ENCODE assay signal across 8 cellular contexts in the genomic region with DNA sequence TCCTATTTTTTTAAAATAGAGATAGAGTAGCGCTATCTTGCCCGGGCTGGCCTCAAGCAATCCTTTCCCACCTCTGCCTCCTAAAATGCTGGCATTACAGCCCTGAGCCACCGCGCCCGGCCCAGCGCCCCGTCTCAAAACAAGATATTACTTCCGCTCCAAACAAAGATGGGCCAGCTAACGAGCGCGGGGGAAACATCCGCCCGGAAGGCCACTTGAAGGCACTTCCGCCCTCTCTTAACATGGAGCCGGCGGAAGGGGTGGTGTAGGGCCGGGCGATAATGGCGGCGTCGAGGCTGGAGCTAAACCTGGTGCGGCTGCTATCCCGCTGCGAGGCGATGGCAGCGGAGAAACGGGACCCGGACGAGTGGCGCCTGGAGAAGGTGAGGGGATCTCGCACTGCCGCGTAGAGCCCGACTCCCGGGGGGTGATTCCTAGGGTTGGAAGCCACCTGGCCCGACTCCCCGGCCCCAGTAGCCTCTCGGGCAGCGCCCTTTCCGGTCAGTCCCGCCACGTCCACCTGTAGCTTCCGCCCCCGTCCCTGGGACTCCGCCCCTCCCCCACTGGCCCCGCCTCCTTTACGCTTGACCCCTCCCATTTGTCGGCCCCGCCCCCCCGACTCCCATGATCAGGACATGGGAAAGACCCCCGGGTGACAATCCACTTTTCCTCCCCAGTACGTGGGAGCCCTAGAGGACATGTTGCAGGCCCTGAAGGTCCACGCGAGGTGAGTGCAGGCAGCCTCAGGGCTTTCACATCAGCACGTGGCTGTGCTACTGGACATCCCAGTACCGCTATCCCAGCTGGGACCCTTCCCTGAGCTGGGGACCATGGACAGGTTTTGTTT. TPM values are rescaled to one million over a fixed set of nuclear protein-coding genes. Genes with fewer than 3 reads are reported as not detected.
DNase-seq lines count a peak whose midpoint lies in the region; ATAC-seq and TF ChIP-seq lines count a peak whose summit lies in the region.

A gene with protein sequence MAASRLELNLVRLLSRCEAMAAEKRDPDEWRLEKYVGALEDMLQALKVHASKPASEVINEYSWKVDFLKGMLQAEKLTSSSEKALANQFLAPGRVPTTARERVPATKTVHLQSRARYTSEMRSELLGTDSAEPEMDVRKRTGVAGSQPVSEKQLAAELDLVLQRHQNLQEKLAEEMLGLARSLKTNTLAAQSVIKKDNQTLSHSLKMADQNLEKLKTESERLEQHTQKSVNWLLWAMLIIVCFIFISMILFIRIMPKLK (plus strand): TSS at position 233 of the 847 bp plus-strand sequence. CDS start 49 bp downstream, at position 282.

- H3K27ac ChIP-seq in RWPE2 (ENCODE audit: poor library complexity, severe bottlenecking), result peak within 1 kb of the TSS; percentile 80

- intact Hi-C loops in activated T-helper 2 cell treated with anti-CD3 and anti-CD28 coated beads, Interferon-gamma antibody, Interleukin-2, Interleukin-4, amounts not matched to agents 10 μg/mL and 5 μg/mL and 100 μg/mL, durations not matched to agents 14 hours and 24 hours and 36 hours (cut with micrococcal nuclease), result loop anchor here (1.0 kb wide), 2 partner anchors 11 to 90 kb away; partner anchors contain the start of gene OCEL1
- intact Hi-C loops in natural killer cell (cut with micrococcal nuclease), result loop anchor here (1.0 kb wide), 1 partner anchor 11 kb away; the partner anchor contains the start of gene OCEL1

- ATAC-seq in GM21723 (IDR thresholded peaks at IDR 0.05; ENCODE audit: unreplicated experiment) (peak; percentile 72), RWPE2 (ENCODE audit: low read depth) (peak; percentile 94), natural killer cell (peak; percentile 96 to 97 (median 96))

- peaks cover 5% of the 10 kb centered on the region for H3K4me1 Mint-ChIP-seq in activated T-helper 2 cell treated with anti-CD3 and anti-CD28 coated beads, Interferon-gamma antibody, Interleukin-2, Interleukin-4, amounts not matched to agents 10 μg/mL and 5 μg/mL and 100 μg/mL, durations not matched to agents 14 hours and 24 hours and 36 hours (ENCODE audit: low read depth)
- peaks cover 8 to 18% of the 10 kb centered on the region in 2 donors for H3K4me1 Mint-ChIP-seq in natural killer cell

- peak within 1 kb of the TSS; percentile 96 for H3K27ac Mint-ChIP-seq in activated T-helper 2 cell treated with anti-CD3 and anti-CD28 coated beads, Interferon-gamma antibody, Interleukin-2, Interleukin-4, amounts not matched to agents 10 μg/mL and 5 μg/mL and 100 μg/mL, durations not matched to agents 14 hours and 24 hours and 36 hours
- H3K27ac Mint-ChIP-seq in natural killer cell, result peak within 1 kb of the TSS; percentile 92 to 96

- H3K4me1 ChIP-seq in RWPE2 (ENCODE audit: insufficient read depth, poor library complexity, severe bottlenecking), result peaks cover 3% of the 10 kb centered on the region

- no peak for TF ChIP-seq CTCF in RWPE2 (IDR thresholded peaks at IDR 0.05; ENCODE audit: poor library complexity, severe bottlenecking)
- no peak for TF ChIP-seq CTCF in natural killer cell (IDR thresholded peaks at IDR 0.05)

- H3K36me3 Mint-ChIP-seq in activated T-helper 2 cell treated with anti-CD3 and anti-CD28 coated beads, Interferon-gamma antibody, Interleukin-2, Interleukin-4, amounts not matched to agents 10 μg/mL and 5 μg/mL and 100 μg/mL, durations not matched to agents 14 hours and 24 hours and 36 hours (ENCODE audit: low read depth), result peaks cover 55% of the 10 kb centered on the region
- no peaks in the 10 kb centered on the region for H3K36me3 Mint-ChIP-seq in natural killer cell

- H3K27me3 Mint-ChIP-seq in activated T-helper 2 cell treated with anti-CD3 and anti-CD28 coated beads, Interferon-gamma antibody, Interleukin-2, Interleukin-4, amounts not matched to agents 10 μg/mL and 5 μg/mL and 100 μg/mL, durations not matched to agents 14 hours and 24 hours and 36 hours (ENCODE audit: low read depth), result no peaks in the 10 kb centered on the region
- H3K27me3 Mint-ChIP-seq in natural killer cell (ENCODE audit: low read depth in 2 of 2), result no peaks in the 10 kb centered on the region

- DNase-seq in DMS 273 treated with DMSO at 0.1 percent for 48 hours (lab: John Stamatoyannopoulos, UW) (peak; percentile 80), LoVo (ENCODE audit: low spot score) (peak; percentile 93), RWPE2 (ENCODE audit: low spot score) (peak; percentile 91), fibroblast of peridontal ligament (ENCODE audit: extremely low read depth) (peak; percentile 88), natural killer cell (peak; percentile 81)
- peak; percentile 84 for DNase-seq in activated T-helper 2 cell treated with anti-CD3 and anti-CD28 coated beads, Interferon-gamma antibody, Interleukin-2, Interleukin-4, amounts not matched to agents 10 μg/mL and 5 μg/mL and 100 μg/mL, durations not matched to agents 14 hours and 24 hours and 36 hours (ENCODE audit: low spot score)
- peak; percentile 84 for DNase-seq in stimulated activated naive CD4-positive, alpha-beta T cell treated with Interleukin-2 at 50 U/mL for 16 hours (lab: John Stamatoyannopoulos, UW)

- peak within 1 kb of the TSS; percentile 91 for H3K4me3 ChIP-seq in RWPE2 (ENCODE audit: severe bottlenecking)

- H3K9me3 Mint-ChIP-seq in activated T-helper 2 cell treated with anti-CD3 and anti-CD28 coated beads, Interferon-gamma antibody, Interleukin-2, Interleukin-4, amounts not matched to agents 10 μg/mL and 5 μg/mL and 100 μg/mL, durations not matched to agents 14 hours and 24 hours and 36 hours, result no peaks in the 10 kb centered on the region
- no peaks in the 10 kb centered on the region for H3K9me3 Mint-ChIP-seq in natural killer cell

- no peaks in the 10 kb centered on the region for H3K9me3 ChIP-seq in RWPE2 (ENCODE audit: severe bottlenecking)

- peaks cover 11% of the 10 kb centered on the region for H3K36me3 ChIP-seq in RWPE2 (ENCODE audit: low read depth)

- no peaks in the 10 kb centered on the region for H3K27me3 ChIP-seq in RWPE2 (ENCODE audit: insufficient read depth, poor library complexity, severe bottlenecking)

- H3K4me3 Mint-ChIP-seq in activated T-helper 2 cell treated with anti-CD3 and anti-CD28 coated beads, Interferon-gamma antibody, Interleukin-2, Interleukin-4, amounts not matched to agents 10 μg/mL and 5 μg/mL and 100 μg/mL, durations not matched to agents 14 hours and 24 hours and 36 hours (ENCODE audit: low read depth), result peak within 1 kb of the TSS; percentile 84
- H3K4me3 Mint-ChIP-seq in natural killer cell, result peak within 1 kb of the TSS; percentile 93

RNA-seq across cellular contexts. Expression of the gene that starts here (rescaled TPM):
- 26.4 and 27.2 TPM in 2 replicates for total RNA-seq in activated T-helper 2 cell treated with anti-CD3 and anti-CD28 coated beads, Interferon-gamma antibody, Interleukin-2, Interleukin-4, amounts not matched to agents 10 μg/mL and 5 μg/mL and 100 μg/mL, durations not matched to agents 14 hours and 24 hours and 36 hours
- total RNA-seq in natural killer cell, result 10 to 100 TPM; 16.4 to 21.1 (median 20.9) TPM

Comparison
In these comparisons a context has a peak if more than half of its experiments do, and no peak if none do; other contexts are left out.
1. Peak in every context shown above with its lines: DNase-seq, ATAC-seq, H3K4me3 ChIP-seq and H3K27ac ChIP-seq.